In genomic region chr3:172333042-172333377, GRCh38 we compare ENCODE assay signal across 1 cellular context.
TF ChIP-seq lines count a peak whose summit lies in the region.

No MANE protein-coding gene starts in this region.

TF ChIP-seq in GM23338, 12 proteins besides CTCF, POLR2A, EP300 and RAD21 (continued from another document):
- TF ChIP-seq, protein P1, sequence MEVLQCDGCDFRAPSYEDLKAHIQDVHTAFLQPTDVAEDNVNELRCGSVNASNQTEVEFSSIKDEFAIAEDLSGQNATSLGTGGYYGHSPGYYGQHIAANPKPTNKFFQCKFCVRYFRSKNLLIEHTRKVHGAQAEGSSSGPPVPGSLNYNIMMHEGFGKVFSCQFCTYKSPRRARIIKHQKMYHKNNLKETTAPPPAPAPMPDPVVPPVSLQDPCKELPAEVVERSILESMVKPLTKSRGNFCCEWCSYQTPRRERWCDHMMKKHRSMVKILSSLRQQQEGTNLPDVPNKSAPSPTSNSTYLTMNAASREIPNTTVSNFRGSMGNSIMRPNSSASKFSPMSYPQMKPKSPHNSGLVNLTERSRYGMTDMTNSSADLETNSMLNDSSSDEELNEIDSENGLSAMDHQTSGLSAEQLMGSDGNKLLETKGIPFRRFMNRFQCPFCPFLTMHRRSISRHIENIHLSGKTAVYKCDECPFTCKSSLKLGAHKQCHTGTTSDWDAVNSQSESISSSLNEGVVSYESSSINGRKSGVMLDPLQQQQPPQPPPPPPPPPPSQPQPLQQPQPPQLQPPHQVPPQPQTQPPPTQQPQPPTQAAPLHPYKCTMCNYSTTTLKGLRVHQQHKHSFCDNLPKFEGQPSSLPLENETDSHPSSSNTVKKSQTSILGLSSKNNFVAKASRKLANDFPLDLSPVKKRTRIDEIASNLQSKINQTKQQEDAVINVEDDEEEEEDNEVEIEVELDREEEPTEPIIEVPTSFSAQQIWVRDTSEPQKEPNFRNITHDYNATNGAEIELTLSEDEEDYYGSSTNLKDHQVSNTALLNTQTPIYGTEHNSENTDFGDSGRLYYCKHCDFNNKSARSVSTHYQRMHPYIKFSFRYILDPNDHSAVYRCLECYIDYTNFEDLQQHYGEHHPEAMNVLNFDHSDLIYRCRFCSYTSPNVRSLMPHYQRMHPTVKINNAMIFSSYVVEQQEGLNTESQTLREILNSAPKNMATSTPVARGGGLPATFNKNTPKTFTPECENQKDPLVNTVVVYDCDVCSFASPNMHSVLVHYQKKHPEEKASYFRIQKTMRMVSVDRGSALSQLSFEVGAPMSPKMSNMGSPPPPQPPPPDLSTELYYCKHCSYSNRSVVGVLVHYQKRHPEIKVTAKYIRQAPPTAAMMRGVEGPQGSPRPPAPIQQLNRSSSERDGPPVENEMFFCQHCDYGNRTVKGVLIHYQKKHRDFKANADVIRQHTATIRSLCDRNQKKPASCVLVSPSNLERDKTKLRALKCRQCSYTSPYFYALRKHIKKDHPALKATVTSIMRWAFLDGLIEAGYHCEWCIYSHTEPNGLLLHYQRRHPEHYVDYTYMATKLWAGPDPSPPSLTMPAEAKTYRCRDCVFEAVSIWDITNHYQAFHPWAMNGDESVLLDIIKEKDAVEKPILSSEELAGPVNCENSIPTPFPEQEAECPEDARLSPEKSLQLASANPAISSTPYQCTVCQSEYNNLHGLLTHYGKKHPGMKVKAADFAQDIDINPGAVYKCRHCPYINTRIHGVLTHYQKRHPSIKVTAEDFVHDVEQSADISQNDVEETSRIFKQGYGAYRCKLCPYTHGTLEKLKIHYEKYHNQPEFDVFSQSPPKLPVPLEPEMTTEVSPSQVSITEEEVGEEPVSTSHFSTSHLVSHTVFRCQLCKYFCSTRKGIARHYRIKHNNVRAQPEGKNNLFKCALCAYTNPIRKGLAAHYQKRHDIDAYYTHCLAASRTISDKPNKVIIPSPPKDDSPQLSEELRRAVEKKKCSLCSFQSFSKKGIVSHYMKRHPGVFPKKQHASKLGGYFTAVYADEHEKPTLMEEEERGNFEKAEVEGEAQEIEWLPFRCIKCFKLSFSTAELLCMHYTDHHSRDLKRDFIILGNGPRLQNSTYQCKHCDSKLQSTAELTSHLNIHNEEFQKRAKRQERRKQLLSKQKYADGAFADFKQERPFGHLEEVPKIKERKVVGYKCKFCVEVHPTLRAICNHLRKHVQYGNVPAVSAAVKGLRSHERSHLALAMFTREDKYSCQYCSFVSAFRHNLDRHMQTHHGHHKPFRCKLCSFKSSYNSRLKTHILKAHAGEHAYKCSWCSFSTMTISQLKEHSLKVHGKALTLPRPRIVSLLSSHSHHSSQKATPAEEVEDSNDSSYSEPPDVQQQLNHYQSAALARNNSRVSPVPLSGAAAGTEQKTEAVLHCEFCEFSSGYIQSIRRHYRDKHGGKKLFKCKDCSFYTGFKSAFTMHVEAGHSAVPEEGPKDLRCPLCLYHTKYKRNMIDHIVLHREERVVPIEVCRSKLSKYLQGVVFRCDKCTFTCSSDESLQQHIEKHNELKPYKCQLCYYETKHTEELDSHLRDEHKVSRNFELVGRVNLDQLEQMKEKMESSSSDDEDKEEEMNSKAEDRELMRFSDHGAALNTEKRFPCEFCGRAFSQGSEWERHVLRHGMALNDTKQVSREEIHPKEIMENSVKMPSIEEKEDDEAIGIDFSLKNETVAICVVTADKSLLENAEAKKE (CRISPR knock-in tag; IDR thresholded peaks at IDR 0.05): no peak
- TF ChIP-seq POLR2AphosphoS5 (IDR thresholded peaks at IDR 0.05; ENCODE audit: low read depth): no peak
